Comparison of ENCODE assay signal across 12 cellular contexts in the genomic region with DNA sequence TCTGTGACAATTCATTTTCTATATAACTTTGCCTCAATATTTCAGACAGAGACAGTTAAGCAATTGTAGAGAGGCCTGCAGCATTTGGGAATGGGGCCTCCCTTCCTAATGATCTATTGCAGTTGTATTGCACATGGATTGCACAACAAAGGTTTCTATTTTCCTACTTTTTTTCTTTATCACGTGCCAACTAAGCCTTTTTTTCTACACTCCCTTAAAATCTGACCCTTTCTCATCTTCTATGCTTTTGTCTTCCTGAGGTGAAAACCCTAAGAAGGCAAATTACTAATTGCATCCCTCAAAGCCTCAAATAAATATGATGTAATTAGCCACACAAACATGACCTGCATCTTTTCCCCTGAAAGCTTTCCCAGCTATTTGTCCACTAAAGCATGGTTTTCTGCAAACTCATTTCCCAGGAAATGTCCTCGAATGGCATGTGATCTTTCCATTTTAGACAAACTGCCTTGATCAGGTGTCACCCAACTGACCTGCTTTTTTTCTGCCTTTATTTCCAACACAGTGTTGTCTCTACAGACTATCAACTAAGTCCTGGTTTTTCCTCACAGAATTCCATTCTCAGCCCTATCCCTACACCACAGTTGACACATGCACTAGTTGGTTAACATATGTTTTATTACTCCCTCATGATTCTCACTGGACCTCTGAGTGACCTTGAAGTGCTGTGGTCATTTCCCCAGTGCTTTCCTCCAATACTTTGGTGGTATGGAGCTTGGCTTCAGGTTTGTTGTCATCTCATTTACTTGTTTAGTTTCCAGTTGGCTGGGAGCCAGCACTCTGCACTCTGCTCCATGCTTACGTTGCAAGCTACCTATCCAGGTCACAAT. TPM values are rescaled to one million over a fixed set of nuclear protein-coding genes. Genes with fewer than 3 reads are reported as not detected.
DNase-seq lines count a peak whose midpoint lies in the region; TF ChIP-seq lines count a peak whose summit lies in the region.
"Had no signal": no experiment of that assay in that cellular context is flagged by ENCODE, and none has a peak within 500 bp of the region (broad histone marks: within the 10 kb centered on the region; RNA-seq: fewer than 3 reads in every experiment).

No MANE protein-coding gene starts in this region.

- peak overlapping the region; percentile 35 for H3K27ac Mint-ChIP-seq in osteocyte (ENCODE audit: unreplicated experiment)
- no peak overlapping the region for H3K27ac Mint-ChIP-seq in activated T-cell treated with anti-CD3 and anti-CD28 coated beads, Interleukin-2, amount 50 U/mL, for 24 hours

- DNase-seq in NCI-H146 (lab: John Stamatoyannopoulos, UW): peak; percentile 37
- DNase-seq in NCI-H146 treated with DMSO at 0.1 percent for 48 hours (lab: John Stamatoyannopoulos, UW; ENCODE audit: unreplicated experiment): no peak
- DNase-seq in MV-4-11 (lab: John Stamatoyannopoulos, UW): peak; percentile 53
- peak; percentile 57 for DNase-seq in dermis blood vessel endothelial cell
- no peak for DNase-seq in osteocyte (ENCODE audit: extremely low spot score, unreplicated experiment)
- DNase-seq in activated T-cell treated with anti-CD3 and anti-CD28 coated beads, Interleukin-2, amount 50 U/mL, for 24 hours: no peak
- DNase-seq in colonic mucosa: no peak
- no peak for DNase-seq in inferior parietal cortex (ENCODE audit: extremely low spot score)
- DNase-seq: NCI-H526, T-helper 9 cell had no signal

- H3K9me3 Mint-ChIP-seq in osteocyte (ENCODE audit: unreplicated experiment): no peaks in the 10 kb centered on the region
- no peaks in the 10 kb centered on the region for H3K9me3 Mint-ChIP-seq in activated T-cell treated with anti-CD3 and anti-CD28 coated beads, Interleukin-2, amount 50 U/mL, for 24 hours
- H3K9me3 Mint-ChIP-seq: central memory CD8-positive, alpha-beta T cell had no signal

- no peaks in the 10 kb centered on the region for H3K27me3 Mint-ChIP-seq in osteocyte (ENCODE audit: unreplicated experiment)
- H3K27me3 Mint-ChIP-seq in activated T-cell treated with anti-CD3 and anti-CD28 coated beads, Interleukin-2, amount 50 U/mL, for 24 hours: no peaks in the 10 kb centered on the region
- H3K27me3 Mint-ChIP-seq: central memory CD8-positive, alpha-beta T cell had no signal

- H3K27ac ChIP-seq in colonic mucosa: no peak overlapping the region

- H3K27me3 ChIP-seq in colonic mucosa: no peaks in the 10 kb centered on the region

- no peaks in the 10 kb centered on the region for H3K36me3 Mint-ChIP-seq in osteocyte (ENCODE audit: unreplicated experiment)
- no peaks in the 10 kb centered on the region for H3K36me3 Mint-ChIP-seq in activated T-cell treated with anti-CD3 and anti-CD28 coated beads, Interleukin-2, amount 50 U/mL, for 24 hours (ENCODE audit: low read depth)

- peaks cover 49% of the 10 kb centered on the region for H3K4me1 Mint-ChIP-seq in osteocyte (ENCODE audit: unreplicated experiment)
- H3K4me1 Mint-ChIP-seq in activated T-cell treated with anti-CD3 and anti-CD28 coated beads, Interleukin-2, amount 50 U/mL, for 24 hours (ENCODE audit: low read depth): peaks cover 10% of the 10 kb centered on the region

- no peak overlapping the region for H3K9ac ChIP-seq in colonic mucosa (ENCODE audit: low read depth in 2 of 2, low read length in 2 of 2)

- no peaks in the 10 kb centered on the region for H3K4me1 ChIP-seq in colonic mucosa

- H3K9me3 ChIP-seq in colonic mucosa: no peaks in the 10 kb centered on the region

- no peak overlapping the region for H3K4me3 ChIP-seq in colonic mucosa
- H3K4me3 ChIP-seq: smooth muscle cell had no signal

- no peak overlapping the region for H3K4me3 Mint-ChIP-seq in osteocyte (ENCODE audit: unreplicated experiment)
- H3K4me3 Mint-ChIP-seq in activated T-cell treated with anti-CD3 and anti-CD28 coated beads, Interleukin-2, amount 50 U/mL, for 24 hours: no peak overlapping the region
- H3K4me3 Mint-ChIP-seq: central memory CD8-positive, alpha-beta T cell had no signal

- no peak for TF ChIP-seq CTCF in osteocyte (IDR thresholded peaks at IDR 0.05)
- TF ChIP-seq CTCF in colonic mucosa (IDR thresholded peaks at IDR 0.05): no peak

- intact Hi-C loops in colonic mucosa (cut with DNase I): no loop called here

- no peaks in the 10 kb centered on the region for H3K36me3 ChIP-seq in colonic mucosa

RNA-seq across cellular contexts. Expression of a gene that starts 31.9 kb away (rescaled TPM):
- total RNA-seq in dermis blood vessel endothelial cell (7.0 and 7.4 TPM in 2 replicates), osteocyte (51.3 and 51.5 TPM in 2 replicates), colonic mucosa (10 to 100 TPM; 16.7 to 31.7 TPM)

Comparison
In these comparisons a context has a peak if more than half of its experiments do, and no peak if none do; other contexts are left out.
1. DNase-seq: peak in NCI-H146 (single experiment), MV-4-11 (single experiment) and dermis blood vessel endothelial cell (single experiment); none in NCI-H146 treated with DMSO at 0.1 percent for 48 hours (single experiment), osteocyte (single experiment), activated T-cell treated with anti-CD3 and anti-CD28 coated beads, Interleukin-2, amount 50 U/mL, for 24 hours (single experiment), colonic mucosa (single experiment) and inferior parietal cortex (single experiment).